ENCODE assay signal across 8 cellular contexts in the genomic region with DNA sequence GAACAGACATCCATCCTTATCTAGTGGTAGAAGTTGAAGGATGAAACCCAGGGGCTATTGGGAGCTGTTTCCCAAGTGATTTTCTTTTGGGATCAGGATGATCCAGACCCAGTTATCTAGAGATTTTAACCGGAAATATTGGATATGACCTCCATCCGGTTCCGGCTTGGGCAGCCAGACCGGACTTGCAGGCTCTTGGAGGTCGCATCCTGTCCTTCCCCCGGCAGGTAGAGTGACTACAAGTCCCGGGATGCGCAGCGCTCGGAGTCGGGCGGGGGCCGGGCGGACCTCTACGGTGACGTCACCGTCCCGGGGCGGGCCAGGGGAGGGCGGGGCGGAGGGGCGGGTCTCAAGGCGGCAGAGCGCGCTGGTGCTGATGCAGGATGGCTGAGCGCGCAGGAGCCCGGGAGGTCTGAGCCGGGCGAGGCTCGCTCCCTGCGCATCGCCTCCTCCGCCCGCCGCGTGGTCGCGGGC. TPM values are rescaled to one million over a fixed set of nuclear protein-coding genes. Genes with fewer than 3 reads are reported as not detected.
DNase-seq lines count a peak whose midpoint lies in the region; ATAC-seq, FAIRE-seq and TF ChIP-seq lines count a peak whose summit lies in the region.

A gene (plus strand): TSS at position 360 of the 474 bp plus-strand sequence. CDS start 391 bp downstream, outside the sequence.

- peak within 1 kb of the TSS; percentile 68 for H3K27ac Mint-ChIP-seq in activated CD8-positive, alpha-beta memory T cell treated with anti-CD3 and anti-CD28 coated beads, Interleukin-2, amount 10 ng/mL, durations not matched to agents 7 days and 5 days

- H3K4me1 Mint-ChIP-seq in activated CD8-positive, alpha-beta memory T cell treated with anti-CD3 and anti-CD28 coated beads, Interleukin-2, amount 10 ng/mL, durations not matched to agents 7 days and 5 days: peaks cover 22% of the 10 kb centered on the region

- no peak for TF ChIP-seq CTCF in AG09319 (IDR thresholded peaks at IDR 0.05; ENCODE audit: low read depth, low read length)

- peak within 1 kb of the TSS; percentile 55 for H3K27ac ChIP-seq in mesendoderm (ENCODE audit: low read depth, low read length)

- H3K9me3 ChIP-seq in endocrine pancreas (ENCODE audit: control insufficient read depth, low read length): no peaks in the 10 kb centered on the region

- peak; percentile 34 for DNase-seq in AG09319 (ENCODE audit: extremely low read depth, low read depth)
- peak; percentile 87 for DNase-seq in GM19239 (ENCODE audit: insufficient read length, low spot score)
- peak; percentile 80 to 97 for DNase-seq in NCI-H526 (lab: John Stamatoyannopoulos, UW)
- peak; percentile 95 for DNase-seq in activated CD8-positive, alpha-beta memory T cell treated with anti-CD3 and anti-CD28 coated beads, Interleukin-2, amount 10 ng/mL, durations not matched to agents 7 days and 5 days
- DNase-seq in mesendoderm: peak; percentile 98
- peak; percentile 73 to 74 for DNase-seq in stimulated activated CD8-positive, alpha-beta memory T cell treated with anti-CD3 and anti-CD28 coated beads, Interleukin-15, amount 100 ng/mL, for 4 hours (ENCODE audit: low read depth in 2 of 2)

- H4K8ac ChIP-seq in mesendoderm (ENCODE audit: low read depth, low read length): peak within 1 kb of the TSS; percentile 42

- H3K27me3 ChIP-seq in endocrine pancreas (ENCODE audit: control insufficient read depth, insufficient read depth, low read length) (no peaks in the 10 kb centered on the region), mesendoderm (ENCODE audit: insufficient read depth, low read length, poor library complexity) (no peaks in the 10 kb centered on the region)

- H3K4me1 ChIP-seq in endocrine pancreas (ENCODE audit: control insufficient read depth, insufficient read depth, low read length) (peaks cover 9% of the 10 kb centered on the region), mesendoderm (ENCODE audit: control insufficient read depth, low read depth, low read length) (no peaks in the 10 kb centered on the region)

- H3K4me3 Mint-ChIP-seq in activated CD8-positive, alpha-beta memory T cell treated with anti-CD3 and anti-CD28 coated beads, Interleukin-2, amount 10 ng/mL, durations not matched to agents 7 days and 5 days: peak within 1 kb of the TSS; percentile 79

- no peak within 1 kb of the TSS for H2BK15ac ChIP-seq in mesendoderm (replicated peaks; ENCODE audit: low read depth)

- CTCF ChIA-PET in activated CD8-positive, alpha-beta memory T cell treated with anti-CD3 and anti-CD28 coated beads, Interleukin-2, amount 10 ng/mL, durations not matched to agents 7 days and 5 days (lab: Charles Lee): no interaction called here

- H3K36me3 ChIP-seq in endocrine pancreas (ENCODE audit: control insufficient read depth, insufficient read depth, low read length): no peaks in the 10 kb centered on the region
- no peaks in the 10 kb centered on the region for H3K36me3 ChIP-seq in mesendoderm (ENCODE audit: control insufficient read depth, insufficient read depth, low read length)

- no peak within 1 kb of the TSS for H2AK5ac ChIP-seq in mesendoderm (ENCODE audit: low read length)

- no peak within 1 kb of the TSS for H2BK120ac ChIP-seq in mesendoderm (ENCODE audit: low read depth, low read length)

- peak within 1 kb of the TSS; percentile 62 for H3K4ac ChIP-seq in mesendoderm (ENCODE audit: low read depth, low read length)

- peaks cover 5% of the 10 kb centered on the region for H3K79me2 ChIP-seq in mesendoderm (ENCODE audit: control insufficient read depth, insufficient read depth, low read length)

- peak; percentile 94 for ATAC-seq in HG03432 (IDR thresholded peaks at IDR 0.05; ENCODE audit: unreplicated experiment)
- peak; percentile 91 for ATAC-seq in activated CD8-positive, alpha-beta memory T cell treated with anti-CD3 and anti-CD28 coated beads, Interleukin-2, amount 10 ng/mL, durations not matched to agents 7 days and 5 days

- peak within 1 kb of the TSS; percentile 85 for H3K56ac ChIP-seq in mesendoderm (ENCODE audit: low read length)

- peak; percentile 72 for FAIRE-seq in GM19239 (lab: Jason Lieb, UNC)

- H3K27me3 Mint-ChIP-seq in activated CD8-positive, alpha-beta memory T cell treated with anti-CD3 and anti-CD28 coated beads, Interleukin-2, amount 10 ng/mL, durations not matched to agents 7 days and 5 days: peaks cover 28% of the 10 kb centered on the region

- H3K9ac ChIP-seq in endocrine pancreas (ENCODE audit: control insufficient read depth, insufficient read depth, low read length) (peak within 1 kb of the TSS; percentile 78), mesendoderm (ENCODE audit: low read length) (peak within 1 kb of the TSS; percentile 73)

- peaks cover 5% of the 10 kb centered on the region for H3K79me1 ChIP-seq in mesendoderm (ENCODE audit: low read length)

- H3K4me2 ChIP-seq in mesendoderm (ENCODE audit: low read length): peak within 1 kb of the TSS; percentile 85

- no peak within 1 kb of the TSS for H4K5ac ChIP-seq in mesendoderm (ENCODE audit: low read length)

- H3K4me3 ChIP-seq in endocrine pancreas (ENCODE audit: control insufficient read depth, insufficient read depth, low read length) (peak within 1 kb of the TSS; percentile 49), mesendoderm (ENCODE audit: low read length) (peak within 1 kb of the TSS; percentile 65)

- no CpG with 5 or more reads among the region's 39 CpGs for WGBS in mesendoderm (ENCODE audit: extremely low coverage, insufficient coverage, low lambda C conversion rate)

- no peak within 1 kb of the TSS for H2BK5ac ChIP-seq in mesendoderm (ENCODE audit: low read length)

- peaks cover 3% of the 10 kb centered on the region for H3K36me3 Mint-ChIP-seq in activated CD8-positive, alpha-beta memory T cell treated with anti-CD3 and anti-CD28 coated beads, Interleukin-2, amount 10 ng/mL, durations not matched to agents 7 days and 5 days

- peak within 1 kb of the TSS; percentile 92 for H3K18ac ChIP-seq in mesendoderm (ENCODE audit: low read length)

- no peak within 1 kb of the TSS for H3K23ac ChIP-seq in mesendoderm (ENCODE audit: low read length)

- H3K9me3 Mint-ChIP-seq in activated CD8-positive, alpha-beta memory T cell treated with anti-CD3 and anti-CD28 coated beads, Interleukin-2, amount 10 ng/mL, durations not matched to agents 7 days and 5 days (ENCODE audit: low read depth): no peaks in the 10 kb centered on the region

RNA-seq across cellular contexts. Expression of the gene that starts here (rescaled TPM):
- total RNA-seq in activated CD8-positive, alpha-beta memory T cell treated with anti-CD3 and anti-CD28 coated beads, Interleukin-2, amount 10 ng/mL, durations not matched to agents 7 days and 5 days: 10 to 100 TPM; 16.2 to 18.3 TPM
- 42.1 TPM for polyA plus RNA-seq in mesendoderm (2013, experiment 1 of 2)
- 44.9 TPM for polyA plus RNA-seq in mesendoderm (2013, experiment 2 of 2)

Comparison
In these comparisons a context has a peak if more than half of its experiments do, and no peak if none do; other contexts are left out.
1. Peak in every context shown above with its lines: DNase-seq, ATAC-seq, H3K4me3 ChIP-seq and H3K27ac ChIP-seq.
2. DNase-seq: peak in every context shown above with its lines; median percentile 98 in mesendoderm; 95 in activated CD8-positive, alpha-beta memory T cell treated with anti-CD3 and anti-CD28 coated beads, Interleukin-2, amount 10 ng/mL, durations not matched to agents 7 days and 5 days; 88 in NCI-H526; 87 in GM19239; 74 in stimulated activated CD8-positive, alpha-beta memory T cell treated with anti-CD3 and anti-CD28 coated beads, Interleukin-15, amount 100 ng/mL, for 4 hours; 34 in AG09319.